Comparison of ENCODE assay signal across 2 cellular contexts in genomic region chr7:31027161-31027965, GRCh38.
TF ChIP-seq lines count a peak whose summit lies in the region.

No MANE protein-coding gene starts in this region.

TF ChIP-seq in K562, 482 proteins besides CTCF, POLR2A, EP300 and RAD21 (continued from another document):
- TF ChIP-seq ZNF146 (CRISPR knock-in tag; IDR thresholded peaks at IDR 0.05; ENCODE audit: unreplicated experiment) (no peak), CBX2 (IDR thresholded peaks at IDR 0.05; ENCODE audit: insufficient read depth, low read length, poor library complexity, severe bottlenecking) (no peak), DLX4 (CRISPR knock-in tag; IDR thresholded peaks at IDR 0.05) (no peak), E2F1 (CRISPR knock-in tag; IDR thresholded peaks at IDR 0.05) (no peak), SMARCB1 (IDR thresholded peaks at IDR 0.05; ENCODE audit: insufficient read length, low read depth) (no peak), ZHX1 (conservative IDR thresholded peaks at IDR 0.05; ENCODE audit: low read length) (no peak), NR1H2 (CRISPR knock-in tag; IDR thresholded peaks at IDR 0.05) (no peak), ELF4 (CRISPR knock-in tag; IDR thresholded peaks at IDR 0.05) (no peak), SNIP1 (IDR thresholded peaks at IDR 0.05; ENCODE audit: low read depth) (no peak), RBM15 (IDR thresholded peaks at IDR 0.05; ENCODE audit: insufficient read depth, low read length) (no peak), TEAD1 (CRISPR knock-in tag; IDR thresholded peaks at IDR 0.05) (no peak), GTF3C2 (IDR thresholded peaks at IDR 0.05; ENCODE audit: borderline replicate concordance, extremely low read depth, insufficient read length) (no peak)
TF ChIP-seq in K562: peak in this region for 0.

TF ChIP-seq in HepG2, 621 proteins besides CTCF, POLR2A, EP300 and RAD21:
- TF ChIP-seq LRRFIP1 (CRISPR knock-in tag; conservative IDR thresholded peaks at IDR 0.05) (no peak), NR1H2 (CRISPR knock-in tag; IDR thresholded peaks at IDR 0.05; ENCODE audit: borderline replicate concordance, low read depth) (no peak), ZNF232 (CRISPR knock-in tag; IDR thresholded peaks at IDR 0.05; ENCODE audit: borderline replicate concordance) (no peak), ZBTB7B (CRISPR knock-in tag; IDR thresholded peaks at IDR 0.05) (no peak), PHB2 (IDR thresholded peaks at IDR 0.05; ENCODE audit: partially characterized antibody) (no peak), ZNF136 (CRISPR knock-in tag; IDR thresholded peaks at IDR 0.05; ENCODE audit: low read depth) (no peak), SPEN (CRISPR knock-in tag; IDR thresholded peaks at IDR 0.05; ENCODE audit: low read depth) (no peak), KIAA2018 (CRISPR knock-in tag; IDR thresholded peaks at IDR 0.05; ENCODE audit: borderline replicate concordance) (no peak), GTF2F1 (IDR thresholded peaks at IDR 0.05; ENCODE audit: low read length) (no peak), BHLHE40 (IDR thresholded peaks at IDR 0.05; ENCODE audit: low read length) (no peak), ZBTB14 (CRISPR knock-in tag; IDR thresholded peaks at IDR 0.05) (no peak), HNRNPLL (IDR thresholded peaks at IDR 0.05; ENCODE audit: low read depth, low read length, poor library complexity, severe bottlenecking) (no peak), ZNF138 (CRISPR knock-in tag; IDR thresholded peaks at IDR 0.05; ENCODE audit: low read depth) (no peak), KMT2B (CRISPR knock-in tag; IDR thresholded peaks at IDR 0.05) (no peak), ZNF124 (CRISPR knock-in tag; IDR thresholded peaks at IDR 0.05) (no peak), DBP (CRISPR knock-in tag; IDR thresholded peaks at IDR 0.05; ENCODE audit: not compliant biosample characterization) (no peak), ARNTL (CRISPR knock-in tag; IDR thresholded peaks at IDR 0.05) (no peak), NR2F6 (IDR thresholded peaks at IDR 0.05) (no peak), NR2F6 (CRISPR knock-in tag; IDR thresholded peaks at IDR 0.05) (no peak)
